In the genomic region with DNA sequence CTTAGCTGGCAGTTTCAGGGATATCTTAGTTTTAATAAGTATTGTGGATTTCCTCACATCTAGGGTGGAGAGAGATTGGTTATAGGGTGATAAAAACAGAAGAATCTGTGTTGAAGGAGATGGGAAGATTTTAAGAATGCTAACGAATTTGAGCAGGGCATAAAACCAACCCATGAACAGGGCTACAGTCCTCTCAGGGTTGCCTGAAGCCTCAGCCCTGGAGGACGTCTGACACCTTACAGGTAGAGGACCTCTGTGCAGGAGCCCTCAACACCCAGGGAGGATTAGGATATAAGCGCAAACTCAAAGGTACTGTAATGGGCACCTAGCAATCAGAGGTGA, we compare ENCODE assay signal across 8 cellular contexts. TPM values are rescaled to one million over a fixed set of nuclear protein-coding genes. Genes with fewer than 3 reads are reported as not detected.
A peak's percentile ranks its signal among the peaks of the same experiment; 100 is the strongest.
DNase-seq lines count a peak whose midpoint lies in the region; TF ChIP-seq lines count a peak whose summit lies in the region.

No MANE protein-coding gene starts in this region.

- peaks cover 34% of the 10 kb centered on the region for H3K27me3 Mint-ChIP-seq in T-helper 1 cell treated with Interleukin-12 subunit alpha and Interleukin-12 subunit beta and Interleukin-4 antibody, amounts not matched to agents 30 μg/mL and 1 μg/mL, for 36 hours (ENCODE audit: low read depth)
- H3K27me3 Mint-ChIP-seq in Caco-2 (ENCODE audit: insufficient read depth, unreplicated experiment) = peaks cover 3% of the 10 kb centered on the region

- CTCF ChIA-PET in Caco-2 (lab: Charles Lee) = no interaction called here

- no peaks in the 10 kb centered on the region for H3K36me3 Mint-ChIP-seq in T-helper 1 cell treated with Interleukin-12 subunit alpha and Interleukin-12 subunit beta and Interleukin-4 antibody, amounts not matched to agents 30 μg/mL and 1 μg/mL, for 36 hours (ENCODE audit: low read depth)
- no peaks in the 10 kb centered on the region for H3K36me3 Mint-ChIP-seq in Caco-2 (ENCODE audit: insufficient read depth, unreplicated experiment)

- peaks cover 0 to 3% (median 0%) of the 10 kb centered on the region in 3 donors for H3K27me3 ChIP-seq in skeletal muscle tissue (ENCODE audit: control insufficient read depth in 3 of 3, insufficient read depth in 3 of 3, low read length in 3 of 3)
- H3K27me3 ChIP-seq in Caco-2 (replicated peaks; ENCODE audit: control insufficient read depth, insufficient read depth, low read length) = no peaks in the 10 kb centered on the region

- no peak overlapping the region for H3K27ac Mint-ChIP-seq in T-helper 1 cell treated with Interleukin-12 subunit alpha and Interleukin-12 subunit beta and Interleukin-4 antibody, amounts not matched to agents 30 μg/mL and 1 μg/mL, for 36 hours
- H3K27ac Mint-ChIP-seq in Caco-2 (ENCODE audit: unreplicated experiment) = no peak overlapping the region

- POLR2A ChIA-PET in Caco-2 (lab: Charles Lee) = no interaction called here

- H3K27ac ChIP-seq in skeletal muscle tissue (ENCODE audit: low read depth, low read length) = no peak overlapping the region

- H3K9me3 Mint-ChIP-seq in T-helper 1 cell treated with Interleukin-12 subunit alpha and Interleukin-12 subunit beta and Interleukin-4 antibody, amounts not matched to agents 30 μg/mL and 1 μg/mL, for 36 hours = no peaks in the 10 kb centered on the region
- H3K9me3 Mint-ChIP-seq in Caco-2 (ENCODE audit: unreplicated experiment) = no peaks in the 10 kb centered on the region

- BruUV-seq in Caco-2 (replicated peaks; lab: Mats Ljungman, UMichigan) = no TSS peak

- peak overlapping the region; percentile 48 for H3K4me3 ChIP-seq in LNCaP clone FGC (ENCODE audit: low read depth, low read length)
- H3K4me3 ChIP-seq in fibroblast of pulmonary artery (replicated peaks; ENCODE audit: low read depth, low read length) = peak overlapping the region; percentile 40
- peak overlapping the region; percentile 77 to 82 (median 80) for H3K4me3 ChIP-seq in skeletal muscle tissue (ENCODE audit: low read length in 3 of 3)
- H3K4me3 ChIP-seq in Caco-2 (ENCODE audit: low read depth, low read length) = no peak overlapping the region

- no peak for DNase-seq in T-helper 1 cell
- no peak for DNase-seq in LNCaP clone FGC (ENCODE audit: low read depth)
- no peak for DNase-seq in fibroblast of pulmonary artery (ENCODE audit: low read depth)
- DNase-seq in Caco-2 = no peak
- no peak for DNase-seq in GDM1 (lab: John Stamatoyannopoulos, UW)
- DNase-seq in kidney tubule cell (ENCODE audit: low spot score) = no peak

- H3K9me3 ChIP-seq in skeletal muscle tissue (ENCODE audit: control insufficient read depth in 3 of 3, low read length in 3 of 3) (no peaks in the 10 kb centered on the region), Caco-2 (no peaks in the 10 kb centered on the region)

- peak overlapping the region; percentile 47 for H3K4me3 Mint-ChIP-seq in T-helper 1 cell treated with Interleukin-12 subunit alpha and Interleukin-12 subunit beta and Interleukin-4 antibody, amounts not matched to agents 30 μg/mL and 1 μg/mL, for 36 hours
- no peak overlapping the region for H3K4me3 Mint-ChIP-seq in Caco-2 (ENCODE audit: unreplicated experiment)

- H3K36me3 ChIP-seq in skeletal muscle tissue (ENCODE audit: control insufficient read depth in 3 of 3, insufficient read depth in 3 of 3, low read length in 3 of 3) (no peaks in the 10 kb centered on the region), Caco-2 (ENCODE audit: control insufficient read depth, insufficient read depth, low read length) (no peaks in the 10 kb centered on the region)

- TF ChIP-seq CTCF in LNCaP clone FGC (IDR thresholded peaks at IDR 0.05; ENCODE audit: control insufficient read depth, extremely low read depth, insufficient read depth) = no peak
- TF ChIP-seq CTCF in fibroblast of pulmonary artery (IDR thresholded peaks at IDR 0.05; ENCODE audit: low read length, missing control alignments) = no peak
- no peak for TF ChIP-seq CTCF in Caco-2 (IDR thresholded peaks at IDR 0.05; ENCODE audit: insufficient read depth in 1 of 2, low read depth in 1 of 2, low read length in 1 of 2, severe bottlenecking in 1 of 2, unreplicated experiment in 1 of 2)

- intact Hi-C loops in Caco-2 (cut with micrococcal nuclease; ENCODE audit: unreplicated experiment) = no loop called here

- H3K9ac ChIP-seq in skeletal muscle tissue (ENCODE audit: low read depth in 1 of 3, low read length in 3 of 3) = peak overlapping the region; percentile 9 to 64 (median 40)

- peaks cover 6% of the 10 kb centered on the region for H3K4me1 Mint-ChIP-seq in T-helper 1 cell treated with Interleukin-12 subunit alpha and Interleukin-12 subunit beta and Interleukin-4 antibody, amounts not matched to agents 30 μg/mL and 1 μg/mL, for 36 hours (ENCODE audit: low read depth)
- peaks cover 8% of the 10 kb centered on the region for H3K4me1 Mint-ChIP-seq in Caco-2 (ENCODE audit: low read depth, unreplicated experiment)

- H3K4me1 ChIP-seq in skeletal muscle tissue (ENCODE audit: control insufficient read depth in 3 of 3, insufficient read depth in 3 of 3, low read length in 3 of 3) (peaks cover 4 to 7% (median 4%) of the 10 kb centered on the region in 3 donors), Caco-2 (peaks cover 17% of the 10 kb centered on the region)

RNA-seq across cellular contexts. Expression of gene WASF3, which starts 0.5 kb away (rescaled TPM):
- total RNA-seq in skeletal muscle tissue = 4.7 TPM
- total RNA-seq in Caco-2 (2022) = not detected in 2 replicates
